Comparison of ENCODE assay signal across 11 cellular contexts in genomic region chr1:45739137-45739536, GRCh38.
"Had no signal": no experiment of that assay in that cellular context is flagged by ENCODE, and none has a peak within 500 bp of the region (broad histone marks: within the 10 kb centered on the region; RNA-seq: fewer than 3 reads in every experiment).

No MANE protein-coding gene starts in this region.

- H3K9ac ChIP-seq: GM23248 had no signal

- H3K4me3 ChIP-seq: GM23248, GM23338, HAP-1 had no signal

- H3K4me2 ChIP-seq: GM23338 had no signal

- ATAC-seq: GM23338, HCT116 had no signal

- FAIRE-seq: H1, H54 had no signal

- H3K4me1 ChIP-seq: HAP-1 had no signal

- H2AFZ ChIP-seq: GM23248, GM23338 had no signal

- H3K9me3 ChIP-seq: HAP-1 had no signal

- H3K27ac ChIP-seq: GM23248 had no signal

- DNase-seq: GM23248, GOT3, H7, H9, HCEC 1CT, HFFc6 had no signal
